In the genomic region with DNA sequence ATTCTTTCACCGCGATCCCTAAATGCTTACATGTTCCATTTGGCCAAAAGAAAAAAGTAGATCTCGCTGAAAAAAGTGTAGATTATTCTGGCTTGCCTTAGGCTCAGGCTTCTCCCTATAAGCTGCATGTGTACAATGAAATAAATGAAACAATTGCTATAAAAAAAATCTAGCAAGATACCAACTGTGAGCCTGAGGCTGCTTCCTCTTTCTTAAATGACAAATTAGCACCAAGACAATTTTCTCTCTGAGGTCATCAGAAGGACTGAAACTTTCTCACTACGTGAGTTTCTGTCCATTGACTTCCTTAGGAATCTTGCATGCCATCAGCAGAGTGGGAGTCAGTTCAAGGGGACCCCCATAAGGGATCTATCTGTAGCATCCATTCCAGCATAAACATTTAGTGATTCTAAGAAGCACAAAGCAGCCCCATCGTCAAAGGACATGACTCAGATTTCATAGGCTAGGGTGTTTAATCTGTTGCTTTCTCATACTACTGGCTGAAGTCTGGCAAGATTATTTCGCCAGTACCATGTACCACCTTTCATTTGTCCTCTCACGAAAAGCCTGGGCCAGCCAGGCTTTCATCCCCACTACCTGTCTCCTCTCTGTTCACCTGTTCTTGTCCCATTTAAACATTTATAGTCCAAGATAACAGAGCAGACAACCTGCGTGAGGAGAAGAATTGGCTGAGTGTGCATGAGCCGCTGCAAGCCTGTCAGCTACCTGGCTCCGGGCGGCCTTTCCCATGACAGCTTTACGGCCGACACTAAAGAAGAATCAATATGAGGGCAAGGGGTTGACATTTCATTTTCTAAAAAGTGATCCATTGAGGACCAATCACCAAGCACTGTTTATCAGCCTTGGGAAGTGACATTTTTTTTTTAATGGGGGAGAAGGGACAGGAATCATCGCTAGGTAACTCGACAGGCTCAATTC, we compare ENCODE assay signal across 33 cellular contexts.
"Had no signal": no experiment of that assay in that cellular context is flagged by ENCODE, and none has a peak within 500 bp of the region (broad histone marks: within the 10 kb centered on the region; RNA-seq: fewer than 3 reads in every experiment).

No MANE protein-coding gene starts in this region.

- H3K4me1 ChIP-seq: left lung, right lobe of liver had no signal

- H3K4me3 ChIP-seq: esophagus squamous epithelium, heart right ventricle, left lung, lower lobe of right lung, right lobe of liver, thyroid gland, upper lobe of right lung had no signal

- H3K9me3 Mint-ChIP-seq: central memory CD8-positive, alpha-beta T cell; natural killer cell treated with Interleukin-12 subunit alpha and Interleukin-12 subunit beta and Interleukin-15 and Interleukin-18, amount 100 ng/mL, for 72 hours; stimulated activated effector memory CD8-positive, alpha-beta T cell treated with anti-CD3 and anti-CD28 coated beads, Interleukin-12 subunit alpha, Interleukin-12 subunit beta, amount 100 ng/mL, for 72 hours; stimulated activated naive CD8-positive, alpha-beta T cell treated with anti-CD3 and anti-CD28 coated beads, Interleukin-15, amount 100 ng/mL, for 72 hours; T-helper 1 cell treated with Interleukin-12 subunit alpha and Interleukin-12 subunit beta and Interleukin-4 antibody, amounts not matched to agents 30 μg/mL and 1 μg/mL, for 36 hours had no signal

- DNase-seq: activated CD4-positive, alpha-beta T cell treated with anti-CD3 and anti-CD28 coated beads for 36 hours; activated CD4-positive, CD25-positive, alpha-beta regulatory T cell; activated effector memory CD4-positive, alpha-beta T cell treated with Interleukin-2 at 50 U/mL for 16 hours; activated naive CD4-positive, alpha-beta T cell treated with Interleukin-2 at 50 U/mL for 16 hours; activated T-cell treated with anti-CD3 and anti-CD28 coated beads for 4 hours; anterior cingulate cortex; dermis blood vessel endothelial cell; effector CD4-positive, alpha-beta T cell; esophagus squamous epithelium; foreskin melanocyte; heart right ventricle; kidney glomerular epithelial cell; left lung; lower lobe of right lung; mesenchymal stem cell; right lobe of liver; stimulated activated CD4-positive, alpha-beta T cell treated with anti-CD3 and anti-CD28 coated beads, Interleukin-12 subunit alpha, Interleukin-12 subunit beta, amount 100 ng/mL, for 4 hours; stimulated activated CD4-positive, alpha-beta T cell treated with anti-CD3 and anti-CD28 coated beads, Interleukin-4, amount 100 ng/mL, for 24 hours; stimulated activated naive CD8-positive, alpha-beta T cell treated with anti-CD3 and anti-CD28 coated beads, Interleukin-15, amount 100 ng/mL, for 72 hours; T1000; thyroid gland; upper lobe of right lung had no signal

- H3K4me1 Mint-ChIP-seq: activated CD4-positive, alpha-beta T cell treated with anti-CD3 and anti-CD28 coated beads for 36 hours; central memory CD8-positive, alpha-beta T cell; stimulated activated effector memory CD8-positive, alpha-beta T cell treated with anti-CD3 and anti-CD28 coated beads, Interleukin-12 subunit alpha, Interleukin-12 subunit beta, amount 100 ng/mL, for 72 hours; stimulated activated naive CD8-positive, alpha-beta T cell treated with anti-CD3 and anti-CD28 coated beads, Interleukin-15, amount 100 ng/mL, for 72 hours had no signal

- H3K9me3 ChIP-seq: esophagus squamous epithelium, heart right ventricle, left lung, lower lobe of right lung, neutrophil, right lobe of liver, thyroid gland, upper lobe of right lung had no signal

- H3K27ac Mint-ChIP-seq: activated CD4-positive, alpha-beta T cell treated with anti-CD3 and anti-CD28 coated beads for 36 hours; activated naive CD8-positive, alpha-beta T cell; natural killer cell treated with Interleukin-12 subunit alpha and Interleukin-12 subunit beta and Interleukin-15 and Interleukin-18, amount 100 ng/mL, for 72 hours; progenitor cell of endocrine pancreas; stimulated activated effector memory CD8-positive, alpha-beta T cell treated with anti-CD3 and anti-CD28 coated beads, Interleukin-12 subunit alpha, Interleukin-12 subunit beta, amount 100 ng/mL, for 72 hours; stimulated activated naive CD8-positive, alpha-beta T cell treated with anti-CD3 and anti-CD28 coated beads, Interleukin-15, amount 100 ng/mL, for 72 hours; T-helper 1 cell treated with Interleukin-12 subunit alpha and Interleukin-12 subunit beta and Interleukin-4 antibody, amounts not matched to agents 30 μg/mL and 1 μg/mL, for 36 hours had no signal

- H3K36me3 Mint-ChIP-seq: activated naive CD8-positive, alpha-beta T cell; natural killer cell treated with Interleukin-12 subunit alpha and Interleukin-12 subunit beta and Interleukin-15 and Interleukin-18, amount 100 ng/mL, for 72 hours; stimulated activated effector memory CD8-positive, alpha-beta T cell treated with anti-CD3 and anti-CD28 coated beads, Interleukin-12 subunit alpha, Interleukin-12 subunit beta, amount 100 ng/mL, for 72 hours had no signal

- FAIRE-seq: bronchial epithelial cell, colon, endometrium had no signal

- ATAC-seq: activated CD4-positive, alpha-beta T cell treated with anti-CD3 and anti-CD28 coated beads for 36 hours; heart right ventricle; left lung; lower lobe of right lung; natural killer cell treated with Interleukin-12 subunit alpha and Interleukin-12 subunit beta and Interleukin-15 and Interleukin-18, amount 100 ng/mL, for 72 hours; right lobe of liver; stimulated activated effector memory CD8-positive, alpha-beta T cell treated with anti-CD3 and anti-CD28 coated beads, Interleukin-12 subunit alpha, Interleukin-12 subunit beta, amount 100 ng/mL, for 72 hours; stimulated activated naive CD8-positive, alpha-beta T cell treated with anti-CD3 and anti-CD28 coated beads, Interleukin-15, amount 100 ng/mL, for 72 hours; upper lobe of right lung had no signal

- H3K27me3 ChIP-seq: esophagus squamous epithelium, heart right ventricle, left lung, neutrophil, right lobe of liver, thyroid gland, upper lobe of right lung had no signal

- H3K27me3 Mint-ChIP-seq: activated CD4-positive, alpha-beta T cell treated with anti-CD3 and anti-CD28 coated beads for 36 hours; activated naive CD8-positive, alpha-beta T cell; central memory CD8-positive, alpha-beta T cell; natural killer cell treated with Interleukin-12 subunit alpha and Interleukin-12 subunit beta and Interleukin-15 and Interleukin-18, amount 100 ng/mL, for 72 hours; stimulated activated naive CD8-positive, alpha-beta T cell treated with anti-CD3 and anti-CD28 coated beads, Interleukin-15, amount 100 ng/mL, for 72 hours had no signal

- H3K27ac ChIP-seq: epithelial cell of prostate, esophagus squamous epithelium, heart right ventricle, left lung, lower lobe of right lung, neutrophil, right lobe of liver, thyroid gland, upper lobe of right lung had no signal

- H3K4me3 Mint-ChIP-seq: activated CD4-positive, alpha-beta T cell treated with anti-CD3 and anti-CD28 coated beads for 36 hours; activated naive CD8-positive, alpha-beta T cell; central memory CD8-positive, alpha-beta T cell; natural killer cell treated with Interleukin-12 subunit alpha and Interleukin-12 subunit beta and Interleukin-15 and Interleukin-18, amount 100 ng/mL, for 72 hours; stimulated activated effector memory CD8-positive, alpha-beta T cell treated with anti-CD3 and anti-CD28 coated beads, Interleukin-12 subunit alpha, Interleukin-12 subunit beta, amount 100 ng/mL, for 72 hours; stimulated activated naive CD8-positive, alpha-beta T cell treated with anti-CD3 and anti-CD28 coated beads, Interleukin-15, amount 100 ng/mL, for 72 hours; T-helper 1 cell treated with Interleukin-12 subunit alpha and Interleukin-12 subunit beta and Interleukin-4 antibody, amounts not matched to agents 30 μg/mL and 1 μg/mL, for 36 hours had no signal

- H3K36me3 ChIP-seq: esophagus squamous epithelium, left lung, lower lobe of right lung, neutrophil, right lobe of liver, thyroid gland, upper lobe of right lung had no signal
